ENCODE assay signal across 1 cellular context in the genomic region with DNA sequence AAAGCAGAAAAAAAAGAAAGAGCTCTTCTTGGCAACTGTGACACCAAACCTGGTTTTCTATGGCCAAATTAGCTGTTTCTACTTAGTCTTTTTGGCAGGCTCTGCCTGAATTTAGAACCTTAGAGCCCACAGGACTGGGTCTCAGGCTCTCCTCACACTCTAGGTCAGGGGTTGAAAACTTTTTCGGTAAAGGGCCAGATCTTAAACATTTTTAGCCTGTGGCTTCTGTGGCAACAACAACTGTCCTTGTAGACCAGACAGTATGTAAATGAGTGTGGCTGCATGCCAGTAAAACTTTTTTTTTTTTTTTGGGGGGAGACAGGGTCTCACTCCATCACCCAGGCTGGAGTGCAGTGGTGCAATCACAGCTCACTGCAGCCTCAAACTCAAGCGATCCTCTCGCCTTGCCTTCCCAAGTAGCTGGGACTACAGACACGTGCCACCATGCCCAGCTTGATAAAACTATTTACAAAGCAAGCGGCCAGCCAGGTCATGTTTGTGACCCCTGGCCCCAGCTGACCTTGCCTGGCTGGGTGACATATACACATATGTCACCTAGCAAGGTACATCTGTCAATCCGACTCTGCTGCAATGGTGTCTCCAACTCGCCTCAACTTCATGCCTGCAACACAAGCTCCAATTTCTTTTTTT.
A peak's percentile ranks its signal among the peaks of the same experiment; 100 is the strongest.
TF ChIP-seq lines count a peak whose summit lies in the region.

No MANE protein-coding gene starts in this region.

TF ChIP-seq in HepG2, 621 proteins besides CTCF, POLR2A, EP300 and RAD21 (continued from another document and continues in another):
- TF ChIP-seq, protein P1, sequence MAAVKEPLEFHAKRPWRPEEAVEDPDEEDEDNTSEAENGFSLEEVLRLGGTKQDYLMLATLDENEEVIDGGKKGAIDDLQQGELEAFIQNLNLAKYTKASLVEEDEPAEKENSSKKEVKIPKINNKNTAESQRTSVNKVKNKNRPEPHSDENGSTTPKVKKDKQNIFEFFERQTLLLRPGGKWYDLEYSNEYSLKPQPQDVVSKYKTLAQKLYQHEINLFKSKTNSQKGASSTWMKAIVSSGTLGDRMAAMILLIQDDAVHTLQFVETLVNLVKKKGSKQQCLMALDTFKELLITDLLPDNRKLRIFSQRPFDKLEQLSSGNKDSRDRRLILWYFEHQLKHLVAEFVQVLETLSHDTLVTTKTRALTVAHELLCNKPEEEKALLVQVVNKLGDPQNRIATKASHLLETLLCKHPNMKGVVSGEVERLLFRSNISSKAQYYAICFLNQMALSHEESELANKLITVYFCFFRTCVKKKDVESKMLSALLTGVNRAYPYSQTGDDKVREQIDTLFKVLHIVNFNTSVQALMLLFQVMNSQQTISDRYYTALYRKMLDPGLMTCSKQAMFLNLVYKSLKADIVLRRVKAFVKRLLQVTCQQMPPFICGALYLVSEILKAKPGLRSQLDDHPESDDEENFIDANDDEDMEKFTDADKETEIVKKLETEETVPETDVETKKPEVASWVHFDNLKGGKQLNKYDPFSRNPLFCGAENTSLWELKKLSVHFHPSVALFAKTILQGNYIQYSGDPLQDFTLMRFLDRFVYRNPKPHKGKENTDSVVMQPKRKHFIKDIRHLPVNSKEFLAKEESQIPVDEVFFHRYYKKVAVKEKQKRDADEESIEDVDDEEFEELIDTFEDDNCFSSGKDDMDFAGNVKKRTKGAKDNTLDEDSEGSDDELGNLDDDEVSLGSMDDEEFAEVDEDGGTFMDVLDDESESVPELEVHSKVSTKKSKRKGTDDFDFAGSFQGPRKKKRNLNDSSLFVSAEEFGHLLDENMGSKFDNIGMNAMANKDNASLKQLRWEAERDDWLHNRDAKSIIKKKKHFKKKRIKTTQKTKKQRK (IDR thresholded peaks at IDR 0.05; ENCODE audit: low read length) = no peak
- TF ChIP-seq ZNF17 (CRISPR knock-in tag; IDR thresholded peaks at IDR 0.05) = no peak
- TF ChIP-seq SSRP1 (CRISPR knock-in tag; IDR thresholded peaks at IDR 0.05) = no peak
- TF ChIP-seq ZNF101 (CRISPR knock-in tag; IDR thresholded peaks at IDR 0.05; ENCODE audit: borderline replicate concordance, low read depth) = no peak
- TF ChIP-seq, protein P2, sequence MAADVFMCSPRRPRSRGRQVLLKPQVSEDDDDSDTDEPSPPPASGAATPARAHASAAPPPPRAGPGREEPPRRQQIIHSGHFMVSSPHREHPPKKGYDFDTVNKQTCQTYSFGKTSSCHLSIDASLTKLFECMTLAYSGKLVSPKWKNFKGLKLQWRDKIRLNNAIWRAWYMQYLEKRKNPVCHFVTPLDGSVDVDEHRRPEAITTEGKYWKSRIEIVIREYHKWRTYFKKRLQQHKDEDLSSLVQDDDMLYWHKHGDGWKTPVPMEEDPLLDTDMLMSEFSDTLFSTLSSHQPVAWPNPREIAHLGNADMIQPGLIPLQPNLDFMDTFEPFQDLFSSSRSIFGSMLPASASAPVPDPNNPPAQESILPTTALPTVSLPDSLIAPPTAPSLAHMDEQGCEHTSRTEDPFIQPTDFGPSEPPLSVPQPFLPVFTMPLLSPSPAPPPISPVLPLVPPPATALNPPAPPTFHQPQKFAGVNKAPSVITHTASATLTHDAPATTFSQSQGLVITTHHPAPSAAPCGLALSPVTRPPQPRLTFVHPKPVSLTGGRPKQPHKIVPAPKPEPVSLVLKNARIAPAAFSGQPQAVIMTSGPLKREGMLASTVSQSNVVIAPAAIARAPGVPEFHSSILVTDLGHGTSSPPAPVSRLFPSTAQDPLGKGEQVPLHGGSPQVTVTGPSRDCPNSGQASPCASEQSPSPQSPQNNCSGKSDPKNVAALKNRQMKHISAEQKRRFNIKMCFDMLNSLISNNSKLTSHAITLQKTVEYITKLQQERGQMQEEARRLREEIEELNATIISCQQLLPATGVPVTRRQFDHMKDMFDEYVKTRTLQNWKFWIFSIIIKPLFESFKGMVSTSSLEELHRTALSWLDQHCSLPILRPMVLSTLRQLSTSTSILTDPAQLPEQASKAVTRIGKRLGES (CRISPR knock-in tag; IDR thresholded peaks at IDR 0.05; ENCODE audit: borderline replicate concordance) = no peak
- no peak for TF ChIP-seq ZSCAN12 (CRISPR knock-in tag; IDR thresholded peaks at IDR 0.05)
- TF ChIP-seq STAG1 (CRISPR knock-in tag; IDR thresholded peaks at IDR 0.05) = peak; percentile 18
- peak; percentile 28; the same call in 1 of the 2 replicates for TF ChIP-seq PHF21A (CRISPR knock-in tag; IDR thresholded peaks at IDR 0.05)
- TF ChIP-seq, protein P3, sequence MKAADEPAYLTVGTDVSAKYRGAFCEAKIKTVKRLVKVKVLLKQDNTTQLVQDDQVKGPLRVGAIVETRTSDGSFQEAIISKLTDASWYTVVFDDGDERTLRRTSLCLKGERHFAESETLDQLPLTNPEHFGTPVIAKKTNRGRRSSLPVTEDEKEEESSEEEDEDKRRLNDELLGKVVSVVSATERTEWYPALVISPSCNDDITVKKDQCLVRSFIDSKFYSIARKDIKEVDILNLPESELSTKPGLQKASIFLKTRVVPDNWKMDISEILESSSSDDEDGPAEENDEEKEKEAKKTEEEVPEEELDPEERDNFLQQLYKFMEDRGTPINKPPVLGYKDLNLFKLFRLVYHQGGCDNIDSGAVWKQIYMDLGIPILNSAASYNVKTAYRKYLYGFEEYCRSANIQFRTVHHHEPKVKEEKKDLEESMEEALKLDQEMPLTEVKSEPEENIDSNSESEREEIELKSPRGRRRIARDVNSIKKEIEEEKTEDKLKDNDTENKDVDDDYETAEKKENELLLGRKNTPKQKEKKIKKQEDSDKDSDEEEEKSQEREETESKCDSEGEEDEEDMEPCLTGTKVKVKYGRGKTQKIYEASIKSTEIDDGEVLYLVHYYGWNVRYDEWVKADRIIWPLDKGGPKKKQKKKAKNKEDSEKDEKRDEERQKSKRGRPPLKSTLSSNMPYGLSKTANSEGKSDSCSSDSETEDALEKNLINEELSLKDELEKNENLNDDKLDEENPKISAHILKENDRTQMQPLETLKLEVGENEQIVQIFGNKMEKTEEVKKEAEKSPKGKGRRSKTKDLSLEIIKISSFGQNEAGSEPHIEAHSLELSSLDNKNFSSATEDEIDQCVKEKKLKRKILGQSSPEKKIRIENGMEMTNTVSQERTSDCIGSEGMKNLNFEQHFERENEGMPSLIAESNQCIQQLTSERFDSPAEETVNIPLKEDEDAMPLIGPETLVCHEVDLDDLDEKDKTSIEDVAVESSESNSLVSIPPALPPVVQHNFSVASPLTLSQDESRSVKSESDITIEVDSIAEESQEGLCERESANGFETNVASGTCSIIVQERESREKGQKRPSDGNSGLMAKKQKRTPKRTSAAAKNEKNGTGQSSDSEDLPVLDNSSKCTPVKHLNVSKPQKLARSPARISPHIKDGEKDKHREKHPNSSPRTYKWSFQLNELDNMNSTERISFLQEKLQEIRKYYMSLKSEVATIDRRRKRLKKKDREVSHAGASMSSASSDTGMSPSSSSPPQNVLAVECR (CRISPR knock-in tag; IDR thresholded peaks at IDR 0.05; ENCODE audit: borderline replicate concordance) = peak; percentile 73; the same call in 1 of the 2 replicates
- TF ChIP-seq MBD4 (IDR thresholded peaks at IDR 0.05; ENCODE audit: borderline replicate concordance, low read length) = no peak
- TF ChIP-seq, protein P4, sequence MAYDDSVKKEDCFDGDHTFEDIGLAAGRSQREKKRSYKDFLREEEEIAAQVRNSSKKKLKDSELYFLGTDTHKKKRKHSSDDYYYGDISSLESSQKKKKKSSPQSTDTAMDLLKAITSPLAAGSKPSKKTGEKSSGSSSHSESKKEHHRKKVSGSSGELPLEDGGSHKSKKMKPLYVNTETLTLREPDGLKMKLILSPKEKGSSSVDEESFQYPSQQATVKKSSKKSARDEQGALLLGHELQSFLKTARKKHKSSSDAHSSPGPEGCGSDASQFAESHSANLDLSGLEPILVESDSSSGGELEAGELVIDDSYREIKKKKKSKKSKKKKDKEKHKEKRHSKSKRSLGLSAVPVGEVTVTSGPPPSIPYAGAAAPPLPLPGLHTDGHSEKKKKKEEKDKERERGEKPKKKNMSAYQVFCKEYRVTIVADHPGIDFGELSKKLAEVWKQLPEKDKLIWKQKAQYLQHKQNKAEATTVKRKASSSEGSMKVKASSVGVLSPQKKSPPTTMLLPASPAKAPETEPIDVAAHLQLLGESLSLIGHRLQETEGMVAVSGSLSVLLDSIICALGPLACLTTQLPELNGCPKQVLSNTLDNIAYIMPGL (CRISPR knock-in tag; IDR thresholded peaks at IDR 0.05; ENCODE audit: borderline replicate concordance in 1 of 2, low read depth in 1 of 2) = no peak
- TF ChIP-seq, protein P5, sequence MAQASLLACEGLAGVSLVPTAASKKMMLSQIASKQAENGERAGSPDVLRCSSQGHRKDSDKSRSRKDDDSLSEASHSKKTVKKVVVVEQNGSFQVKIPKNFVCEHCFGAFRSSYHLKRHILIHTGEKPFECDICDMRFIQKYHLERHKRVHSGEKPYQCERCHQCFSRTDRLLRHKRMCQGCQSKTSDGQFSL (CRISPR knock-in tag; IDR thresholded peaks at IDR 0.05) = no peak
- no peak for TF ChIP-seq ZNF563 (CRISPR knock-in tag; IDR thresholded peaks at IDR 0.05)
- TF ChIP-seq, protein P6, sequence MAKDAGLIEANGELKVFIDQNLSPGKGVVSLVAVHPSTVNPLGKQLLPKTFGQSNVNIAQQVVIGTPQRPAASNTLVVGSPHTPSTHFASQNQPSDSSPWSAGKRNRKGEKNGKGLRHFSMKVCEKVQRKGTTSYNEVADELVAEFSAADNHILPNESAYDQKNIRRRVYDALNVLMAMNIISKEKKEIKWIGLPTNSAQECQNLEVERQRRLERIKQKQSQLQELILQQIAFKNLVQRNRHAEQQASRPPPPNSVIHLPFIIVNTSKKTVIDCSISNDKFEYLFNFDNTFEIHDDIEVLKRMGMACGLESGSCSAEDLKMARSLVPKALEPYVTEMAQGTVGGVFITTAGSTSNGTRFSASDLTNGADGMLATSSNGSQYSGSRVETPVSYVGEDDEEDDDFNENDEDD (CRISPR knock-in tag; IDR thresholded peaks at IDR 0.05; ENCODE audit: borderline replicate concordance) = peak; percentile 46; the same call in 1 of the 2 replicates
- TF ChIP-seq RCOR2 (CRISPR knock-in tag; IDR thresholded peaks at IDR 0.05) = no peak
- no peak for TF ChIP-seq CHD4 (IDR thresholded peaks at IDR 0.05; ENCODE audit: borderline replicate concordance, low read length)
- TF ChIP-seq KAT7 (CRISPR knock-in tag; IDR thresholded peaks at IDR 0.05; ENCODE audit: borderline replicate concordance) = no peak
- TF ChIP-seq ZNF264 (CRISPR knock-in tag; IDR thresholded peaks at IDR 0.05) = peak; percentile 61; the same call in 1 of the 2 replicates
- TF ChIP-seq HOXA3 (CRISPR knock-in tag; IDR thresholded peaks at IDR 0.05) = peak; percentile 82; the same call in 1 of the 2 replicates
- TF ChIP-seq, protein P7, sequence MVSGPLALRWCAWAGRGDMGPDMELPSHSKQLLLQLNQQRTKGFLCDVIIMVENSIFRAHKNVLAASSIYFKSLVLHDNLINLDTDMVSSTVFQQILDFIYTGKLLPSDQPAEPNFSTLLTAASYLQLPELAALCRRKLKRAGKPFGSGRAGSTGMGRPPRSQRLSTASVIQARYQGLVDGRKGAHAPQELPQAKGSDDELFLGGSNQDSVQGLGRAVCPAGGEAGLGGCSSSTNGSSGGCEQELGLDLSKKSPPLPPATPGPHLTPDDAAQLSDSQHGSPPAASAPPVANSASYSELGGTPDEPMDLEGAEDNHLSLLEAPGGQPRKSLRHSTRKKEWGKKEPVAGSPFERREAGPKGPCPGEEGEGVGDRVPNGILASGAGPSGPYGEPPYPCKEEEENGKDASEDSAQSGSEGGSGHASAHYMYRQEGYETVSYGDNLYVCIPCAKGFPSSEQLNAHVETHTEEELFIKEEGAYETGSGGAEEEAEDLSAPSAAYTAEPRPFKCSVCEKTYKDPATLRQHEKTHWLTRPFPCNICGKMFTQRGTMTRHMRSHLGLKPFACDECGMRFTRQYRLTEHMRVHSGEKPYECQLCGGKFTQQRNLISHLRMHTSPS (CRISPR knock-in tag; IDR thresholded peaks at IDR 0.05; ENCODE audit: low read depth) = peak; percentile 81; the same call in 1 of the 2 replicates
- TF ChIP-seq ZNF891 (CRISPR knock-in tag; IDR thresholded peaks at IDR 0.05) = no peak
- TF ChIP-seq KLF9 (CRISPR knock-in tag; IDR thresholded peaks at IDR 0.05; ENCODE audit: low read depth) = no peak
- TF ChIP-seq FOXC1 (CRISPR knock-in tag; IDR thresholded peaks at IDR 0.05; ENCODE audit: borderline replicate concordance) = no peak
- peak; percentile 96 for TF ChIP-seq SKI (IDR thresholded peaks at IDR 0.05; ENCODE audit: partially characterized antibody)
- TF ChIP-seq, protein P8, sequence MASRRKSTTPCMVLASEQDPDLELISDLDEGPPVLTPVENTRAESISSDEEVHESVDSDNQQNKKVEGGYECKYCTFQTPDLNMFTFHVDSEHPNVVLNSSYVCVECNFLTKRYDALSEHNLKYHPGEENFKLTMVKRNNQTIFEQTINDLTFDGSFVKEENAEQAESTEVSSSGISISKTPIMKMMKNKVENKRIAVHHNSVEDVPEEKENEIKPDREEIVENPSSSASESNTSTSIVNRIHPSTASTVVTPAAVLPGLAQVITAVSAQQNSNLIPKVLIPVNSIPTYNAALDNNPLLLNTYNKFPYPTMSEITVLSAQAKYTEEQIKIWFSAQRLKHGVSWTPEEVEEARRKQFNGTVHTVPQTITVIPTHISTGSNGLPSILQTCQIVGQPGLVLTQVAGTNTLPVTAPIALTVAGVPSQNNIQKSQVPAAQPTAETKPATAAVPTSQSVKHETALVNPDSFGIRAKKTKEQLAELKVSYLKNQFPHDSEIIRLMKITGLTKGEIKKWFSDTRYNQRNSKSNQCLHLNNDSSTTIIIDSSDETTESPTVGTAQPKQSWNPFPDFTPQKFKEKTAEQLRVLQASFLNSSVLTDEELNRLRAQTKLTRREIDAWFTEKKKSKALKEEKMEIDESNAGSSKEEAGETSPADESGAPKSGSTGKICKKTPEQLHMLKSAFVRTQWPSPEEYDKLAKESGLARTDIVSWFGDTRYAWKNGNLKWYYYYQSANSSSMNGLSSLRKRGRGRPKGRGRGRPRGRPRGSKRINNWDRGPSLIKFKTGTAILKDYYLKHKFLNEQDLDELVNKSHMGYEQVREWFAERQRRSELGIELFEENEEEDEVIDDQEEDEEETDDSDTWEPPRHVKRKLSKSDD (CRISPR knock-in tag; IDR thresholded peaks at IDR 0.05; ENCODE audit: low read depth) = peak; percentile 66; the same call in 1 of the 2 replicates
- TF ChIP-seq, protein P9, sequence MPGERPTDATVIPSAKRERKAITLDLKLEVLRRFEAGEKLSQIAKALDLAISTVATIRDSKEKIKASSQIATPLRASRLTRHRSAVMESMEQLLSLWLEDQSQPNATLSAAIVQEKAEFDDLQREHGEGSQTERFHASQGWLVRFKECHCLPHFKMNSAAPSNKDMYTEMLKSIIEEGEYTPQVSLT (CRISPR knock-in tag; IDR thresholded peaks at IDR 0.05; ENCODE audit: borderline replicate concordance, low read depth) = no peak
- TF ChIP-seq ZNF549 (CRISPR knock-in tag; IDR thresholded peaks at IDR 0.05) = no peak
